19 cellular contexts compared by ENCODE assay signal in the genomic region with DNA sequence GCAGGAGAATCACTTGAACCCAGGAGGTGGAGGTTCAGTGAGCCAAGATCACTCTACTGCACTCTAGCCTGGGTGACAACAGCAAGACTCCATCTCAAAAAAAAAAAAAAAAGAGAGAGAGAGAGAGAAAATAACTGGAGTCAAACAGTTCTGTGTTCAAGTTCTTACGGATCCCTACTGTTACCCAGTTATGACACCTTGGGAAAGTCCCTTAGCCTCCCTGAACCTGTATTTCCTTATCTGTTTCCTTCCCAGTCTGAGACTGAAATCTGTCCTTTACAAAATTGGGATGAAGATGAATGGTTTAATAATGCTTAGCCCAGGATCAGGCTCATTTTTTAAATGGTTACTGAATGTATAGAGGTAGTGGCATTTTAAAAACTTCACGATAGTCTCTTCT. TPM values are rescaled to one million over a fixed set of nuclear protein-coding genes. Genes with fewer than 3 reads are reported as not detected.
DNase-seq lines count a peak whose midpoint lies in the region; ATAC-seq and FAIRE-seq lines count a peak whose summit lies in the region.
"Had no signal": no experiment of that assay in that cellular context is flagged by ENCODE, and none has a peak within 500 bp of the region (broad histone marks: within the 10 kb centered on the region; RNA-seq: fewer than 3 reads in every experiment).

No MANE protein-coding gene starts in this region.

- H3K27me3 Mint-ChIP-seq in activated naive CD4-positive, alpha-beta T cell treated with anti-CD3 and anti-CD28 coated beads, Interleukin-2, amount 10 ng/mL, durations not matched to agents 7 days and 5 days, result no peaks in the 10 kb centered on the region
- H3K27me3 Mint-ChIP-seq in CD8-positive, alpha-beta memory T cell, result no peaks in the 10 kb centered on the region
- H3K27me3 Mint-ChIP-seq in activated naive CD8-positive, alpha-beta T cell treated with anti-CD3 and anti-CD28 coated beads for 36 hours, result no peaks in the 10 kb centered on the region

- whole genome bisulfite sequencing in small intestine, 3 donors, result 17 to 67% (median 39%) methylated on average over 2 of the region's 2 CpGs

- CTCF ChIA-PET in activated naive CD4-positive, alpha-beta T cell treated with anti-CD3 and anti-CD28 coated beads, Interleukin-2, amount 10 ng/mL, durations not matched to agents 7 days and 5 days (lab: Charles Lee), result interaction anchor here (1.4 kb wide), 1 partner anchor 101 kb away, joined by 3 read pairs; a partner anchor contains a TSS
- CTCF ChIA-PET in CD8-positive, alpha-beta memory T cell (lab: Charles Lee), result interaction anchor here (0.8 to 1.3 kb wide), 2 partner anchors 8 to 79 kb away, joined by 3 to 5 read pairs; a partner anchor contains a TSS

- ATAC-seq in left lobe of liver, result no peak
- ATAC-seq: GM23338, HCT116 had no signal

- H3K36me3 ChIP-seq in CD8-positive, alpha-beta memory T cell (ENCODE audit: insufficient read depth, low read length), result peaks cover 73% of the 10 kb centered on the region
- H3K36me3 ChIP-seq in small intestine (ENCODE audit: control insufficient read depth in 2 of 2, insufficient read depth in 2 of 2, low read length in 2 of 2), result no peaks in the 10 kb centered on the region

- H3K4me1 ChIP-seq in CD8-positive, alpha-beta memory T cell (ENCODE audit: insufficient read depth, low read length), result no peaks in the 10 kb centered on the region
- H3K4me1 ChIP-seq in small intestine (ENCODE audit: control insufficient read depth in 2 of 2, insufficient read depth in 1 of 2, low read depth in 1 of 2, low read length in 1 of 2), result no peaks in the 10 kb centered on the region

- peaks cover 7% of the 10 kb centered on the region for H3K4me1 Mint-ChIP-seq in activated naive CD4-positive, alpha-beta T cell treated with anti-CD3 and anti-CD28 coated beads, Interleukin-2, amount 10 ng/mL, durations not matched to agents 7 days and 5 days
- H3K4me1 Mint-ChIP-seq in CD8-positive, alpha-beta memory T cell, result peaks cover 3 to 24% (median 13%) of the 10 kb centered on the region in 3 donors
- peaks cover 3% of the 10 kb centered on the region for H3K4me1 Mint-ChIP-seq in activated naive CD8-positive, alpha-beta T cell treated with anti-CD3 and anti-CD28 coated beads for 36 hours
- H3K4me1 Mint-ChIP-seq: GM23338 had no signal

- DNase-seq in activated naive CD4-positive, alpha-beta T cell treated with anti-CD3 and anti-CD28 coated beads, Interleukin-2, amount 10 ng/mL, durations not matched to agents 7 days and 5 days, result no peak
- no peak for DNase-seq in activated naive CD4-positive, alpha-beta T cell treated with Interleukin-2 at 50 U/mL for 16 hours
- DNase-seq in CD8-positive, alpha-beta memory T cell, result no peak
- DNase-seq in activated naive CD8-positive, alpha-beta T cell treated with anti-CD3 and anti-CD28 coated beads for 36 hours, result no peak
- peak; percentile 33 for DNase-seq in small intestine
- no peak for DNase-seq in left lobe of liver (ENCODE audit: low spot score)
- DNase-seq in AG08395 (ENCODE audit: low spot score), result no peak
- DNase-seq: ACHN, GDM1, NCI-H1105 treated with DMSO at 0.1 percent for 48 hours, NCI-H1694 treated with DMSO at 0.1 percent for 48 hours, NCI-H2107, NCI-H2227 treated with DMSO at 0.1 percent for 48 hours, NCI-H524, PC-9 had no signal

- FAIRE-seq in small intestine (lab: Jason Lieb, UNC), result no peak
- FAIRE-seq: GM12891, GM18507 had no signal

- peak overlapping the region; percentile 24 for H3K27ac Mint-ChIP-seq in activated naive CD4-positive, alpha-beta T cell treated with anti-CD3 and anti-CD28 coated beads, Interleukin-2, amount 10 ng/mL, durations not matched to agents 7 days and 5 days
- peak overlapping the region in 5 of 8 donors; percentile 21 to 89 (median 43) for H3K27ac Mint-ChIP-seq in CD8-positive, alpha-beta memory T cell
- H3K27ac Mint-ChIP-seq in activated naive CD8-positive, alpha-beta T cell treated with anti-CD3 and anti-CD28 coated beads for 36 hours, result peak overlapping the region; percentile 43
- H3K27ac Mint-ChIP-seq: GM23338 had no signal

- no peaks in the 10 kb centered on the region for H3K27me3 ChIP-seq in CD8-positive, alpha-beta memory T cell (ENCODE audit: insufficient read depth, low read length, poor library complexity, severe bottlenecking)
- H3K27me3 ChIP-seq in small intestine (ENCODE audit: control insufficient read depth in 2 of 2, insufficient read depth in 2 of 2, low read length in 2 of 2), result no peaks in the 10 kb centered on the region

- no peak overlapping the region for H3K27ac ChIP-seq in CD8-positive, alpha-beta memory T cell (ENCODE audit: low read depth, low read length)
- no peak overlapping the region for H3K27ac ChIP-seq in small intestine (ENCODE audit: low read depth in 1 of 2, low read length in 1 of 2)
- H3K27ac ChIP-seq: PC-9 had no signal

- H3K4me3 ChIP-seq in CD8-positive, alpha-beta memory T cell (ENCODE audit: low read length), result no peak overlapping the region
- no peak overlapping the region for H3K4me3 ChIP-seq in small intestine (ENCODE audit: low read depth in 1 of 2, low read length in 2 of 2)
- H3K4me3 ChIP-seq: GM23338, PC-9 had no signal

- H3K9me3 ChIP-seq in CD8-positive, alpha-beta memory T cell (ENCODE audit: low read length), result no peaks in the 10 kb centered on the region
- H3K9me3 ChIP-seq in small intestine (ENCODE audit: control insufficient read depth, low read depth), result no peaks in the 10 kb centered on the region

- H3K9me3 Mint-ChIP-seq in activated naive CD4-positive, alpha-beta T cell treated with anti-CD3 and anti-CD28 coated beads, Interleukin-2, amount 10 ng/mL, durations not matched to agents 7 days and 5 days, result no peaks in the 10 kb centered on the region
- H3K9me3 Mint-ChIP-seq in CD8-positive, alpha-beta memory T cell, result no peaks in the 10 kb centered on the region
- H3K9me3 Mint-ChIP-seq in activated naive CD8-positive, alpha-beta T cell treated with anti-CD3 and anti-CD28 coated beads for 36 hours, result no peaks in the 10 kb centered on the region
- H3K9me3 Mint-ChIP-seq: GM23338 had no signal

- POLR2A ChIA-PET in CD8-positive, alpha-beta memory T cell (lab: Charles Lee), result interaction anchor here (0.6 to 0.8 kb wide), 3 partner anchors 18 to 37 kb away, joined by 5 to 6 read pairs (median 6); no protein-coding TSS in a partner anchor

- H3K36me3 Mint-ChIP-seq in activated naive CD4-positive, alpha-beta T cell treated with anti-CD3 and anti-CD28 coated beads, Interleukin-2, amount 10 ng/mL, durations not matched to agents 7 days and 5 days, result peaks cover 69% of the 10 kb centered on the region
- H3K36me3 Mint-ChIP-seq in CD8-positive, alpha-beta memory T cell, result peaks cover 26 to 84% (median 28%) of the 10 kb centered on the region in 3 donors
- peaks cover 46% of the 10 kb centered on the region for H3K36me3 Mint-ChIP-seq in activated naive CD8-positive, alpha-beta T cell treated with anti-CD3 and anti-CD28 coated beads for 36 hours

- H3K4me3 Mint-ChIP-seq in activated naive CD4-positive, alpha-beta T cell treated with anti-CD3 and anti-CD28 coated beads, Interleukin-2, amount 10 ng/mL, durations not matched to agents 7 days and 5 days, result no peak overlapping the region
- no peak overlapping the region for H3K4me3 Mint-ChIP-seq in CD8-positive, alpha-beta memory T cell
- H3K4me3 Mint-ChIP-seq in activated naive CD8-positive, alpha-beta T cell treated with anti-CD3 and anti-CD28 coated beads for 36 hours, result no peak overlapping the region
- H3K4me3 Mint-ChIP-seq: GM23338 had no signal

RNA-seq across cellular contexts. Expression of a gene that starts 17.3 kb away (rescaled TPM):
- 10 to 100 TPM; 13.5 to 15.1 TPM for total RNA-seq in CD8-positive, alpha-beta memory T cell
- polyA plus RNA-seq in CD8-positive, alpha-beta memory T cell, result 2.5 TPM
- 10 to 100 TPM; 11.4 to 11.8 TPM for total RNA-seq in activated naive CD8-positive, alpha-beta T cell treated with anti-CD3 and anti-CD28 coated beads for 36 hours
- polyA plus RNA-seq in small intestine, result 10 to 100 TPM; 42.7 to 71.6 (median 48.9) TPM
- total RNA-seq in left lobe of liver, result 21.7 TPM

RNA-seq across cellular contexts. Expression of a gene that starts 25.6 kb away (rescaled TPM):
- 10 to 100 TPM; 13.5 to 17.0 TPM for total RNA-seq in CD8-positive, alpha-beta memory T cell
- polyA plus RNA-seq in CD8-positive, alpha-beta memory T cell, result 8.4 TPM
- total RNA-seq in activated naive CD8-positive, alpha-beta T cell treated with anti-CD3 and anti-CD28 coated beads for 36 hours, result 10 to 100 TPM; 10.9 to 11.2 TPM
- 1 to 10 TPM; 7.6 to 9.8 (median 7.8) TPM for polyA plus RNA-seq in small intestine
- 7.1 TPM for total RNA-seq in left lobe of liver

RNA-seq across cellular contexts. Expression of a gene that starts 36.5 kb away (rescaled TPM):
- 100 to 1,000 TPM; 333 to 363 TPM for total RNA-seq in CD8-positive, alpha-beta memory T cell
- 256 TPM for polyA plus RNA-seq in CD8-positive, alpha-beta memory T cell
- 100 to 1,000 TPM; 233 to 235 TPM for total RNA-seq in activated naive CD8-positive, alpha-beta T cell treated with anti-CD3 and anti-CD28 coated beads for 36 hours
- 1 to 10 TPM; 1.1 to 2.8 (median 2.4) TPM for polyA plus RNA-seq in small intestine
- total RNA-seq in left lobe of liver, result 11.0 TPM

RNA-seq across cellular contexts. Expression of a gene that starts 49.1 kb away (rescaled TPM):
- 10 to 100 TPM; 15.1 to 15.7 TPM for total RNA-seq in CD8-positive, alpha-beta memory T cell
- 8.9 TPM for polyA plus RNA-seq in CD8-positive, alpha-beta memory T cell
- 10 to 100 TPM; 11.9 to 12.1 TPM for total RNA-seq in activated naive CD8-positive, alpha-beta T cell treated with anti-CD3 and anti-CD28 coated beads for 36 hours
- 1 to 10 TPM; 5.4 to 6.3 (median 6.0) TPM for polyA plus RNA-seq in small intestine
- 6.3 TPM for total RNA-seq in left lobe of liver

Comparison
In these comparisons a context has a peak if more than half of its experiments do, and no peak if none do; other contexts are left out.
1. RNA of a gene that starts 36.5 kb away (total RNA-seq): 333 to 363 TPM in CD8-positive, alpha-beta memory T cell and 233 to 235 TPM in activated naive CD8-positive, alpha-beta T cell treated with anti-CD3 and anti-CD28 coated beads for 36 hours; 11.0 TPM in left lobe of liver (single experiment); every median in the first group is over 10 times any median in the second.
2. Peak in every context shown above with its lines, with median percentiles within 50 percentile points of each other: H3K27ac Mint-ChIP-seq.